ENCODE assay signal across 9 cellular contexts in the genomic region with DNA sequence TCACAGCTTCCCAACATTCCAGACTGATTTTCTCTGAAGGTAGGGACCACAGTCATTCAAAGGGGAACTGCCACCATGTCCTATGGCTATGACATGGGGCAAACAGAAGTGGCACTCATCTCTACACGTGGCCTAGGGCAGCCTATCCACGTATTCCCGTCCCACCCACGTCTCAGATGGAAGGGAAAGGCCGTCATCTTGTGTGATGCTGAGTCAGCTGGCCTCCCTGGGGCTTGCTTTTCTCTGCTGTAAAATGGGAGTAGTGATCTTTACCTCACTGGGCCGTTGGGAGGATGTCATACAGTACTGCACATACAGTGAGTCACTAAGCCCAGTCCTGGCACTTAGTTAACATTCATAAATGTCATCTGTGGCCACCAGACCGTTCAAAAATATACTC.
DNase-seq lines count a peak whose midpoint lies in the region; ATAC-seq and TF ChIP-seq lines count a peak whose summit lies in the region.
"Had no signal": no experiment of that assay in that cellular context is flagged by ENCODE, and none has a peak within 500 bp of the region (broad histone marks: within the 10 kb centered on the region; RNA-seq: fewer than 3 reads in every experiment).

No MANE protein-coding gene starts in this region.

- H3K27me3 ChIP-seq in thyroid gland = no peaks in the 10 kb centered on the region

- peak overlapping the region in 2 of 3 donors; percentile 71 to 82 for H3K27ac ChIP-seq in thyroid gland

- peak overlapping the region; percentile 97 for H3K27ac Mint-ChIP-seq in memory B cell

- DNase-seq in NK-92 treated with Interleukin-12 subunit alpha and Interleukin-12 subunit beta, amount 100 ng/mL, for 24 hours (lab: John Stamatoyannopoulos, UW) = peak; percentile 42
- no peak for DNase-seq in NK-92 (lab: John Stamatoyannopoulos, UW; ENCODE audit: unreplicated experiment)
- DNase-seq in activated T-cell treated with anti-CD3 and anti-CD28 coated beads, Interleukin-2, amount 50 U/mL, for 4 hours = peak; percentile 63
- DNase-seq in memory B cell (ENCODE audit: low spot score in 2 of 2) = no peak
- DNase-seq in thyroid gland = no peak
- DNase-seq in hepatic stellate cell (ENCODE audit: low spot score) = no peak
- DNase-seq in DMS114 treated with DMSO at 0.1 percent for 48 hours (lab: John Stamatoyannopoulos, UW; ENCODE audit: unreplicated experiment) = no peak
- DNase-seq in NCI-H1417 treated with DMSO at 0.1 percent for 48 hours (lab: John Stamatoyannopoulos, UW) = no peak
- DNase-seq: H7 had no signal

- no peak for TF ChIP-seq CTCF in thyroid gland (IDR thresholded peaks at IDR 0.05)

- H3K9me3 ChIP-seq in thyroid gland = no peaks in the 10 kb centered on the region

- WGBS in thyroid gland, 2 donors = 70 to 83% methylated on average over 7 of the region's 7 CpGs

- no peak for TF ChIP-seq POLR2A in thyroid gland (IDR thresholded peaks at IDR 0.05)

- H3K4me3 ChIP-seq in thyroid gland (replicated peaks in 1 of 3) = no peak overlapping the region

- peak overlapping the region; percentile 83 for H3K4me3 Mint-ChIP-seq in activated T-cell treated with anti-CD3 and anti-CD28 coated beads, Interleukin-2, amount 50 U/mL, for 4 hours
- peak overlapping the region; percentile 70 for H3K4me3 Mint-ChIP-seq in memory B cell

- H3K36me3 Mint-ChIP-seq in activated T-cell treated with anti-CD3 and anti-CD28 coated beads, Interleukin-2, amount 50 U/mL, for 4 hours (ENCODE audit: insufficient read depth) = peaks cover 5% of the 10 kb centered on the region
- peaks cover 15% of the 10 kb centered on the region for H3K36me3 Mint-ChIP-seq in memory B cell

- H3K27me3 Mint-ChIP-seq in activated T-cell treated with anti-CD3 and anti-CD28 coated beads, Interleukin-2, amount 50 U/mL, for 4 hours (ENCODE audit: low read depth) = no peaks in the 10 kb centered on the region
- H3K27me3 Mint-ChIP-seq in memory B cell = no peaks in the 10 kb centered on the region

- intact Hi-C loops in thyroid gland (cut with DNase I) = no loop called here

- no peaks in the 10 kb centered on the region for H3K36me3 ChIP-seq in thyroid gland

- peaks cover 23 to 57% of the 10 kb centered on the region in 2 donors for H3K4me1 ChIP-seq in thyroid gland

- no peaks in the 10 kb centered on the region for H3K9me3 Mint-ChIP-seq in activated T-cell treated with anti-CD3 and anti-CD28 coated beads, Interleukin-2, amount 50 U/mL, for 4 hours
- H3K9me3 Mint-ChIP-seq in memory B cell = no peaks in the 10 kb centered on the region

- peaks cover 89% of the 10 kb centered on the region for H3K4me1 Mint-ChIP-seq in activated T-cell treated with anti-CD3 and anti-CD28 coated beads, Interleukin-2, amount 50 U/mL, for 4 hours (ENCODE audit: low read depth)
- peaks cover 78% of the 10 kb centered on the region for H3K4me1 Mint-ChIP-seq in memory B cell

- ATAC-seq in activated T-cell treated with anti-CD3 and anti-CD28 coated beads, Interleukin-2, amount 50 U/mL, for 4 hours = peak; percentile 43 to 51
- ATAC-seq in memory B cell (ENCODE audit: low read depth) = peak; percentile 26

Comparison
In these comparisons a context has a peak if more than half of its experiments do, and no peak if none do; other contexts are left out.
1. DNase-seq: peak in NK-92 treated with Interleukin-12 subunit alpha and Interleukin-12 subunit beta, amount 100 ng/mL, for 24 hours (single experiment) and activated T-cell treated with anti-CD3 and anti-CD28 coated beads, Interleukin-2, amount 50 U/mL, for 4 hours (single experiment); none in NK-92 (single experiment), memory B cell (0 of 2), thyroid gland (0 of 2), hepatic stellate cell (single experiment), DMS114 treated with DMSO at 0.1 percent for 48 hours (single experiment) and NCI-H1417 treated with DMSO at 0.1 percent for 48 hours (single experiment).